23 cellular contexts compared by ENCODE assay signal in the genomic region with DNA sequence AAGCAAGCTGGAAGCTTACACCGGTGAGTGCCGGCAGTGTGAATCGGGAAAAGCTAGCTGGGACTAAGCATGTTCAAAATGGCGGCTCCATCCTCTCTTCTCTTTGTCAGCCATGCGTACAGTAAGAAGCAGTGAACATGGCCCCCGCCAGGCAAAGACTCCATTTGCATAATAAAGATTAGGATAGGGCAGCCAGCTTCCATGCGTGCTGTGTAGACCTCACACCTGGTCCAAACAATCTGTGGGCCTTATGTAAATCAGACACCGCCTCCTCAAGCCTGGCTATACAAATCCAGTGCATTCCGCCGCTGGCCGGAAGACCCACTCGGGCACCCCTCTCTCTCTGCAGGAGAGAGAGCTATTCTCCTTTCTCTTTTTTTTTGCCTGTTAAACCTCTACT.
"Had no signal": no experiment of that assay in that cellular context is flagged by ENCODE, and none has a peak within 500 bp of the region (broad histone marks: within the 10 kb centered on the region; RNA-seq: fewer than 3 reads in every experiment).

No MANE protein-coding gene starts in this region.

- H3K4me1 ChIP-seq: gastroesophageal sphincter, lower lobe of right lung, vagina had no signal

- H3K27me3 ChIP-seq: vagina had no signal

- H3K27ac ChIP-seq: epithelial cell of prostate, gastroesophageal sphincter, lower lobe of right lung, thoracic aorta, vagina had no signal

- H3K4me1 Mint-ChIP-seq: immature natural killer cell had no signal

- H3K4me3 Mint-ChIP-seq: activated CD4-positive, alpha-beta memory T cell treated with anti-CD3 and anti-CD28 coated beads for 36 hours; activated naive CD4-positive, alpha-beta T cell treated with anti-CD3 and anti-CD28 coated beads for 36 hours; brain; immature natural killer cell; stimulated activated naive B cell treated with anti-CD40 and anti-IgM and Interleukin-4, amounts not matched to agents 10 μg/mL and 1 μg/mL and 100 μg/mL, for 72 hours; type B pancreatic cell had no signal

- H3K27me3 Mint-ChIP-seq: activated CD4-positive, alpha-beta memory T cell treated with anti-CD3 and anti-CD28 coated beads for 36 hours; brain; stimulated activated naive B cell treated with anti-CD40 and anti-IgM and Interleukin-4, amounts not matched to agents 10 μg/mL and 1 μg/mL and 100 μg/mL, for 72 hours; type B pancreatic cell had no signal

- H3K9me3 ChIP-seq: gastroesophageal sphincter, lower lobe of right lung, mucosa of descending colon, thoracic aorta, vagina had no signal

- H3K27ac Mint-ChIP-seq: brain; immature natural killer cell; stimulated activated naive B cell treated with anti-CD40 and anti-IgM and Interleukin-4, amounts not matched to agents 10 μg/mL and 1 μg/mL and 100 μg/mL, for 72 hours had no signal

- H3K9me3 Mint-ChIP-seq: activated CD4-positive, alpha-beta memory T cell treated with anti-CD3 and anti-CD28 coated beads for 36 hours; brain; immature natural killer cell; stimulated activated naive B cell treated with anti-CD40 and anti-IgM and Interleukin-4, amounts not matched to agents 10 μg/mL and 1 μg/mL and 100 μg/mL, for 72 hours; type B pancreatic cell had no signal

- H3K4me3 ChIP-seq: gastroesophageal sphincter, lower lobe of right lung, mucosa of descending colon, thoracic aorta, vagina had no signal

- H3K36me3 ChIP-seq: gastroesophageal sphincter, lower lobe of right lung, thoracic aorta, vagina had no signal

- DNase-seq: activated CD4-positive, alpha-beta memory T cell treated with anti-CD3 and anti-CD28 coated beads for 36 hours; activated CD4-positive, alpha-beta T cell treated with anti-CD3 and anti-CD28 coated beads for 48 hours; activated naive CD4-positive, alpha-beta T cell treated with anti-CD3 and anti-CD28 coated beads for 36 hours; aorta; immature natural killer cell; lower lobe of right lung; mesendoderm; mucosa of descending colon; occipital lobe; small intestine; stimulated activated CD4-positive, alpha-beta T cell treated with anti-CD3 and anti-CD28 coated beads, Interleukin-15, amount 100 ng/mL, for 24 hours; stimulated activated CD4-positive, alpha-beta T cell treated with anti-CD3 and anti-CD28 coated beads, Interleukin-2, amount 100 ng/mL, for 48 hours; stimulated activated CD8-positive, alpha-beta memory T cell treated with anti-CD3 and anti-CD28 coated beads, Interleukin-4, amount 100 ng/mL, for 48 hours; stimulated activated naive B cell treated with anti-CD40 and anti-IgM and Interleukin-4, amounts not matched to agents 10 μg/mL and 1 μg/mL and 100 μg/mL, for 72 hours; T1000 had no signal

- ATAC-seq: gastroesophageal sphincter; left lobe of liver; lower lobe of right lung; mucosa of descending colon; sciatic nerve; stimulated activated naive B cell treated with anti-CD40 and anti-IgM and Interleukin-4, amounts not matched to agents 10 μg/mL and 1 μg/mL and 100 μg/mL, for 72 hours had no signal
